ENCODE assay signal across 1 cellular context in the genomic region with DNA sequence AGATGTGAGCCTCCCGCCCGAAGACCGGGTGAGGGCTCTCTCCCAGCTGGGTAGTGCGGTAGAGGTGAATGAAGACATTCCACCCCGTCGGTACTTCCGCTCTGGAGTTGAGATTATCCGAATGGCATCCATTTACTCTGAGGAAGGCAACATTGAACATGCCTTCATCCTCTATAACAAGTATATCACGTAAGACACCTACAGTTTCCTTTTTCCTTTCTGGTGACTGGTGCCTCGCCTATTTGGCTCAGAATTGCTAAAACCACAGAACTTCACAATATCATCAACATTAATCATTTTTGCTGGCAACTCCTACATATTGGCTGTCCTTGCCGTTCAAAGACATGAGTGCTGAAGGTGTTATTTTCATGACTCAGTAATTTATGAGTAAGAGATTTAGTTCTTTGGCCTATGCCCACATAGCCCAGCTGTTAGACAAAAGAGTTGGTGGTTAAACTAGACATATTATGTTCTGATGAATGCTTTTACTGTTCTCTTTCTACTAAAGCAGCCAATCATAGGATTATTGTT.
A peak's percentile ranks its signal among the peaks of the same experiment; 100 is the strongest.
TF ChIP-seq lines count a peak whose summit lies in the region.

No MANE protein-coding gene starts in this region.

TF ChIP-seq in GM12878, 131 proteins besides CTCF, POLR2A, EP300 and RAD21:
- TF ChIP-seq, protein P1, sequence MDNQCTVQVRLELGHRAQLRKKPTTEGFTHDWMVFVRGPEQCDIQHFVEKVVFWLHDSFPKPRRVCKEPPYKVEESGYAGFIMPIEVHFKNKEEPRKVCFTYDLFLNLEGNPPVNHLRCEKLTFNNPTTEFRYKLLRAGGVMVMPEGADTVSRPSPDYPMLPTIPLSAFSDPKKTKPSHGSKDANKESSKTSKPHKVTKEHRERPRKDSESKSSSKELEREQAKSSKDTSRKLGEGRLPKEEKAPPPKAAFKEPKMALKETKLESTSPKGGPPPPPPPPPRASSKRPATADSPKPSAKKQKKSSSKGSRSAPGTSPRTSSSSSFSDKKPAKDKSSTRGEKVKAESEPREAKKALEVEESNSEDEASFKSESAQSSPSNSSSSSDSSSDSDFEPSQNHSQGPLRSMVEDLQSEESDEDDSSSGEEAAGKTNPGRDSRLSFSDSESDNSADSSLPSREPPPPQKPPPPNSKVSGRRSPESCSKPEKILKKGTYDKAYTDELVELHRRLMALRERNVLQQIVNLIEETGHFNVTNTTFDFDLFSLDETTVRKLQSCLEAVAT (IDR thresholded peaks at IDR 0.05), result peak; percentile 34; the same call in 1 of the 2 replicates
- peak; percentile 50 for TF ChIP-seq RUNX3 (IDR thresholded peaks at IDR 0.05; ENCODE audit: low read length)
- no peak for TF ChIP-seq BHLHE40 (IDR thresholded peaks at IDR 0.05; ENCODE audit: borderline replicate concordance in 1 of 2, low read depth in 2 of 2, low read length in 1 of 2)
- TF ChIP-seq RELA (IDR thresholded peaks at IDR 0.05; ENCODE audit: borderline replicate concordance, partially characterized antibody), result no peak
- 0 out of 2 replicates have a peak, but pooled peaks have one; percentile 34 for TF ChIP-seq DPF2 (IDR thresholded peaks at IDR 0.05)
- TF ChIP-seq IKZF1 (conservative IDR thresholded peaks at IDR 0.05), result peak; percentile 50; the same call in 1 of the 2 replicates
- no peak for TF ChIP-seq MEF2B (IDR thresholded peaks at IDR 0.05; ENCODE audit: partially characterized antibody, poor library complexity, severe bottlenecking)
- peak; percentile 77 for TF ChIP-seq PKNOX1 (IDR thresholded peaks at IDR 0.05)
- TF ChIP-seq BCL3 (IDR thresholded peaks at IDR 0.05; ENCODE audit: borderline replicate concordance, insufficient read depth, low read depth, low read length, poor library complexity, severe bottlenecking), result peak; percentile 62
- TF ChIP-seq, protein P2, sequence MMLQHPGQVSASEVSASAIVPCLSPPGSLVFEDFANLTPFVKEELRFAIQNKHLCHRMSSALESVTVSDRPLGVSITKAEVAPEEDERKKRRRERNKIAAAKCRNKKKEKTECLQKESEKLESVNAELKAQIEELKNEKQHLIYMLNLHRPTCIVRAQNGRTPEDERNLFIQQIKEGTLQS (IDR thresholded peaks at IDR 0.05; ENCODE audit: borderline replicate concordance, extremely low read depth, low read depth, low read length), result no peak
